In the genomic region with DNA sequence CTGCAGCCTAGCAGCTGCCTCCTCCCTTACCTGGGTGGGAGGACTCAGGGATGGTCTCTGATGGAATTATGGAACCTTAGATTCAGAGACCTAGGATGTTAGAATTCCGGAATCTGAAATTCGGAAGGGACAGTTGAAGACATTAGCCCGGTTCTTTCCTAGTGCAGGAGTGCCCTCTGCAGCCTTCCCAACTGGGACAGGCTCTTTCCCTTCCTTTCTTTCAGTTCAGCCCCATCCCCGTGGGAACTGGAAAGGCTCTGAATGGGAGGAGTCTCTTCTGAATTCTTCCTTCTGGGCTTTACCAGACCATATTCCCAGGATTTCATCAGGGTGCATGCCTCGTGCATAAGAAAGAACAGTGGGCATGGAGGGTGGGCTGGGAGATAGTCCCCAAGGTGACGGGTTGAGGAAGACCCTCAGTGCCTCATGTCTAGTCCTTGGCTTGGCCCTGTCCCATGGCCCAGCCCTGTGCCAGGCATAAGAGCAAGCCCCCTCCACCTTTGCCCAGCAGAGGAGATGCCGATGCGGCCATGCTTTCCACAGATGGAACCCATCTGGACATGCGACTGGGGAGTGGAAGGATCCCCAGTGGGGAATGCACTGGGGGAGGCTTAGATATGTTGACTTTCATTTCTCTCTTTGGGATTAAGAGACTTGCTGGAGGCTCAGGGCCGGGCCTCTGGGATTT, we compare ENCODE assay signal across 1 cellular context.
TF ChIP-seq lines count a peak whose summit lies in the region.

No MANE protein-coding gene starts in this region.

TF ChIP-seq in SK-N-SH, 30 proteins besides CTCF, POLR2A, EP300 and RAD21:
- TF ChIP-seq, protein P1, sequence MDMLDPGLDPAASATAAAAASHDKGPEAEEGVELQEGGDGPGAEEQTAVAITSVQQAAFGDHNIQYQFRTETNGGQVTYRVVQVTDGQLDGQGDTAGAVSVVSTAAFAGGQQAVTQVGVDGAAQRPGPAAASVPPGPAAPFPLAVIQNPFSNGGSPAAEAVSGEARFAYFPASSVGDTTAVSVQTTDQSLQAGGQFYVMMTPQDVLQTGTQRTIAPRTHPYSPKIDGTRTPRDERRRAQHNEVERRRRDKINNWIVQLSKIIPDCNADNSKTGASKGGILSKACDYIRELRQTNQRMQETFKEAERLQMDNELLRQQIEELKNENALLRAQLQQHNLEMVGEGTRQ (IDR thresholded peaks at IDR 0.05; ENCODE audit: borderline replicate concordance, low read depth, low read length), result no peak
- no peak for TF ChIP-seq MEF2A (IDR thresholded peaks at IDR 0.05; ENCODE audit: borderline replicate concordance, low read depth)
- no peak for TF ChIP-seq RCOR1 (IDR thresholded peaks at IDR 0.05; ENCODE audit: low read length)
- no peak for TF ChIP-seq SIN3A (IDR thresholded peaks at IDR 0.05; ENCODE audit: borderline replicate concordance, low read depth, low read length)
